ENCODE assay signal across 8 cellular contexts in the genomic region with DNA sequence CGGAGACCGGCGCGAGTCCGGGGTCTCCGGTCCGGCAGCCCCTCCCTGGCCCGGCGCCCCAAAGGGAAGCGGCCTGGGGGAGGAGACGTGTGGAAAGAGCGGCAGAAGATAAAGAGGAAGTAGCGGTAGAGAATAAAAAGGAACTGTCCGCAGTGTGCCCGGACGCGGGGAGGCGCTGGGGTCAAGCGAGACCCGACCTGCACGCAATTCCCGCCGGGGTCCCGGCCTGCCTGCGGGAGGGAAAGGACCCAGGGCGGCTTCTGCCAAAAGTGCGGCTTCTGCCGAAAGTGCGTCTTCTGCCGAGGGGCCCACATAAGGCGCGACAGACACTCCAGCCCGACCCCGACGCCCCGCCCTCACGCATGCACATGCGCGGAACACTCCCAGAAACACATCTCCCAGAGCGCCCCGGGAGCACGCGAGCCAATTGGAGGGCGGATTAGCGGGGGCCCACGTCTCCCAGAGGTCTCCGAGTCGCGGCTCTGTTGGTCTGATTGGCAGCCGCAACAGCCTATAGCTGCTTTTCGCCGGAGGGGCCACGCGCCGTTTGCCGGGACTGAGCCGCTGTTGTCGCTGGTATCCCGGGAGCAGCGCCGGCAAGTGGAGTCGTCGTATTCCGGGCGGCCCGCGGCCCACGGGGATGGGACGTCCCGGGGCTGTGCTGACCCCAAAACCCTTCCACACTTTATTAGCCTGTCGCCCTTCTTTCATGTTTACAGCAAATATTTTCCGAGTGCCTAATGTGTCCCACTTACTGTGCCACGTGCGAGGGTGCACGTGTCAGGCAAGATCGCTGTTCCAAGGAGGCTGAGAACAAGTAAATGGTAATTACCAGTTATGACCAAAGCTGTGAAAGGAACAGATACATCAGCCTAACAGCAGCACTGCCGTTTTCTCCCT. TPM values are rescaled to one million over a fixed set of nuclear protein-coding genes. Genes with fewer than 3 reads are reported as not detected.
DNase-seq lines count a peak whose midpoint lies in the region; ATAC-seq and TF ChIP-seq lines count a peak whose summit lies in the region.

No MANE protein-coding gene starts in this region.

- peak overlapping the region; percentile 82 for H3K4me3 ChIP-seq in CD4-positive, CD25-positive, alpha-beta regulatory T cell (ENCODE audit: low read depth, low read length)
- peak overlapping the region; percentile 77 to 93 for H3K4me3 ChIP-seq in duodenal mucosa (ENCODE audit: low read depth in 1 of 2, low read length in 2 of 2)
- H3K4me3 ChIP-seq in lower lobe of right lung, result peak overlapping the region; percentile 73

- peaks cover 5% of the 10 kb centered on the region for H3K36me3 Mint-ChIP-seq in CD4-positive, CD25-positive, alpha-beta regulatory T cell
- H3K36me3 Mint-ChIP-seq in activated CD4-positive, alpha-beta memory T cell treated with anti-CD3 and anti-CD28 coated beads for 36 hours, result peaks cover 29% of the 10 kb centered on the region

- H3K9me3 ChIP-seq in CD4-positive, CD25-positive, alpha-beta regulatory T cell (ENCODE audit: control insufficient read depth in 2 of 2, low read length in 2 of 2), result no peaks in the 10 kb centered on the region
- H3K9me3 ChIP-seq in duodenal mucosa (ENCODE audit: control insufficient read depth in 1 of 2, low read length in 2 of 2) (peaks cover 0 to 3% of the 10 kb centered on the region in 2 donors), lower lobe of right lung (peaks cover 4% of the 10 kb centered on the region)

- H3K9me3 Mint-ChIP-seq in CD4-positive, CD25-positive, alpha-beta regulatory T cell, result peaks cover 0 to 10% (median 0%) of the 10 kb centered on the region in 7 donors
- H3K9me3 Mint-ChIP-seq in activated CD4-positive, alpha-beta memory T cell treated with anti-CD3 and anti-CD28 coated beads for 36 hours, result peaks cover 17% of the 10 kb centered on the region

- CTCF ChIA-PET in activated CD4-positive, alpha-beta memory T cell treated with anti-CD3 and anti-CD28 coated beads for 36 hours (lab: Charles Lee), result interaction anchor here (1.4 to 1.5 kb wide), 2 partner anchors 19 to 179 kb away, joined by 3 read pairs; a partner anchor contains a TSS

- peak overlapping the region; percentile 96 for H3K27ac ChIP-seq in CD4-positive, CD25-positive, alpha-beta regulatory T cell (ENCODE audit: insufficient read depth, low read length, poor library complexity, severe bottlenecking)
- peak overlapping the region; percentile 96 for H3K27ac ChIP-seq in duodenal mucosa (ENCODE audit: low read depth, low read length)
- peak overlapping the region; percentile 95 for H3K27ac ChIP-seq in lower lobe of right lung

- H3K36me3 ChIP-seq in CD4-positive, CD25-positive, alpha-beta regulatory T cell (ENCODE audit: control insufficient read depth, insufficient read depth, low read length), result peaks cover 10% of the 10 kb centered on the region
- H3K36me3 ChIP-seq in duodenal mucosa (ENCODE audit: control insufficient read depth in 1 of 2, insufficient read depth in 2 of 2, low read length in 2 of 2) (peaks cover 3 to 8% of the 10 kb centered on the region in 2 donors), lower lobe of right lung (no peaks in the 10 kb centered on the region)

- DNase-seq in CD4-positive, CD25-positive, alpha-beta regulatory T cell, result peak; percentile 95 to 98 (median 95)
- DNase-seq in NCI-H774 (lab: John Stamatoyannopoulos, UW), result peak; percentile 96
- peak; percentile 99 for DNase-seq in activated CD4-positive, alpha-beta memory T cell treated with anti-CD3 and anti-CD28 coated beads for 36 hours
- peak; percentile 98 for DNase-seq in lower lobe of right lung
- DNase-seq in stimulated activated CD4-positive, alpha-beta T cell treated with anti-CD3 and anti-CD28 coated beads, TNF-alpha, amount 100 ng/mL, for 24 hours (ENCODE audit: low read depth in 3 of 3), result peak; percentile 96 to 99 (median 98)

- POLR2A ChIA-PET in activated CD4-positive, alpha-beta memory T cell treated with anti-CD3 and anti-CD28 coated beads for 36 hours (lab: Charles Lee), result interaction anchor here (0.6 to 3.0 kb wide), 9 partner anchors 19 to 245 kb away, joined by 3 to 25 read pairs (median 3); a partner anchor contains a TSS

- H3K4me3 Mint-ChIP-seq in CD4-positive, CD25-positive, alpha-beta regulatory T cell, result peak overlapping the region; percentile 94 to 99 (median 96)
- peak overlapping the region; percentile 80 for H3K4me3 Mint-ChIP-seq in activated CD4-positive, alpha-beta memory T cell treated with anti-CD3 and anti-CD28 coated beads for 36 hours

- intact Hi-C loops in activated CD4-positive, alpha-beta memory T cell treated with anti-CD3 and anti-CD28 coated beads for 36 hours (cut with micrococcal nuclease), result loop anchor here (1.0 to 5.0 kb wide), 9 partner anchors 19 to 242 kb away; a partner anchor contains a TSS
- intact Hi-C loops in lower lobe of right lung (cut with DNase I), result no loop called here

- TF ChIP-seq CTCF in lower lobe of right lung (IDR thresholded peaks at IDR 0.05), result peak; percentile 34

- no peaks in the 10 kb centered on the region for H3K27me3 ChIP-seq in CD4-positive, CD25-positive, alpha-beta regulatory T cell (ENCODE audit: control insufficient read depth, insufficient read depth, low read length)
- H3K27me3 ChIP-seq in duodenal mucosa (ENCODE audit: control insufficient read depth in 1 of 2, insufficient read depth in 2 of 2, low read length in 2 of 2) (no peaks in the 10 kb centered on the region), lower lobe of right lung (ENCODE audit: low read depth) (no peaks in the 10 kb centered on the region)

- H3K4me1 ChIP-seq in CD4-positive, CD25-positive, alpha-beta regulatory T cell (ENCODE audit: control insufficient read depth, insufficient read depth, low read length, poor library complexity, severe bottlenecking), result peaks cover 8% of the 10 kb centered on the region
- H3K4me1 ChIP-seq in duodenal mucosa (ENCODE audit: control insufficient read depth in 1 of 2, insufficient read depth in 2 of 2, low read length in 2 of 2), result peaks cover 0 to 9% of the 10 kb centered on the region in 2 donors
- H3K4me1 ChIP-seq in lower lobe of right lung, result peaks cover 26% of the 10 kb centered on the region

- peaks cover 10 to 60% (median 26%) of the 10 kb centered on the region in 4 donors for H3K4me1 Mint-ChIP-seq in CD4-positive, CD25-positive, alpha-beta regulatory T cell
- H3K4me1 Mint-ChIP-seq in activated CD4-positive, alpha-beta memory T cell treated with anti-CD3 and anti-CD28 coated beads for 36 hours (ENCODE audit: low read depth), result peaks cover 24% of the 10 kb centered on the region

- peak overlapping the region; percentile 77 to 85 for H3K9ac ChIP-seq in duodenal mucosa (ENCODE audit: low read depth in 1 of 2, low read length in 2 of 2)

- peak; percentile 89 for ATAC-seq in CD4-positive, CD25-positive, alpha-beta regulatory T cell (ENCODE audit: low read depth in 2 of 2)
- peak; percentile 81 for ATAC-seq in GM19395 (IDR thresholded peaks at IDR 0.05; ENCODE audit: unreplicated experiment)
- peak; percentile 84 for ATAC-seq in HG03571 (IDR thresholded peaks at IDR 0.05; ENCODE audit: unreplicated experiment)
- peak; percentile 98 for ATAC-seq in lower lobe of right lung

- H3K27me3 Mint-ChIP-seq in CD4-positive, CD25-positive, alpha-beta regulatory T cell, result no peaks in the 10 kb centered on the region
- no peaks in the 10 kb centered on the region for H3K27me3 Mint-ChIP-seq in activated CD4-positive, alpha-beta memory T cell treated with anti-CD3 and anti-CD28 coated beads for 36 hours

- peak overlapping the region; percentile 98 for H3K27ac Mint-ChIP-seq in CD4-positive, CD25-positive, alpha-beta regulatory T cell
- H3K27ac Mint-ChIP-seq in activated CD4-positive, alpha-beta memory T cell treated with anti-CD3 and anti-CD28 coated beads for 36 hours, result peak overlapping the region; percentile 93

RNA-seq across cellular contexts. Expression of a gene that starts 8.0 kb away (rescaled TPM):
- total RNA-seq in CD4-positive, CD25-positive, alpha-beta regulatory T cell, result not detected
- polyA plus RNA-seq in CD4-positive, CD25-positive, alpha-beta regulatory T cell, result not detected
- total RNA-seq in activated CD4-positive, alpha-beta memory T cell treated with anti-CD3 and anti-CD28 coated beads for 36 hours, result under 1 TPM; 0.07 to 0.17 TPM
- total RNA-seq in lower lobe of right lung, result 13.5 TPM

RNA-seq across cellular contexts. Expression of a gene that starts 18.9 kb away (rescaled TPM):
- total RNA-seq in CD4-positive, CD25-positive, alpha-beta regulatory T cell, result 28.3 TPM
- polyA plus RNA-seq in CD4-positive, CD25-positive, alpha-beta regulatory T cell, result 10 to 100 TPM; 39.1 to 47.1 (median 42.8) TPM
- total RNA-seq in activated CD4-positive, alpha-beta memory T cell treated with anti-CD3 and anti-CD28 coated beads for 36 hours, result 10 to 100 TPM; 13.2 to 13.5 TPM
- 23.2 TPM for total RNA-seq in lower lobe of right lung

RNA-seq across cellular contexts. Expression of a gene that starts 29.4 kb away (rescaled TPM):
- 12.8 TPM for total RNA-seq in CD4-positive, CD25-positive, alpha-beta regulatory T cell
- 10 to 100 TPM; 15.3 to 24.5 (median 19.5) TPM for polyA plus RNA-seq in CD4-positive, CD25-positive, alpha-beta regulatory T cell
- total RNA-seq in activated CD4-positive, alpha-beta memory T cell treated with anti-CD3 and anti-CD28 coated beads for 36 hours, result 10 to 100 TPM; 10.6 to 11.5 TPM
- 12.0 TPM for total RNA-seq in lower lobe of right lung

RNA-seq across cellular contexts. Expression of a gene that starts 40.8 kb away (rescaled TPM):
- 3.1 TPM for total RNA-seq in CD4-positive, CD25-positive, alpha-beta regulatory T cell
- 1 to 10 TPM; 3.1 to 6.2 (median 4.8) TPM for polyA plus RNA-seq in CD4-positive, CD25-positive, alpha-beta regulatory T cell
- total RNA-seq in activated CD4-positive, alpha-beta memory T cell treated with anti-CD3 and anti-CD28 coated beads for 36 hours, result 1 to 10 TPM; 3.3 to 3.4 TPM
- 5.3 TPM for total RNA-seq in lower lobe of right lung

RNA-seq across cellular contexts. Expression of a gene that starts 40.9 kb away (rescaled TPM):
- 36.4 TPM for total RNA-seq in CD4-positive, CD25-positive, alpha-beta regulatory T cell
- polyA plus RNA-seq in CD4-positive, CD25-positive, alpha-beta regulatory T cell, result 10 to 100 TPM; 15.7 to 25.9 (median 21.7) TPM
- 10 to 100 TPM; 19.3 to 20.0 TPM for total RNA-seq in activated CD4-positive, alpha-beta memory T cell treated with anti-CD3 and anti-CD28 coated beads for 36 hours
- total RNA-seq in lower lobe of right lung, result 32.4 TPM

Comparison
In these comparisons a context has a peak if more than half of its experiments do, and no peak if none do; other contexts are left out.
1. Peak in every context shown above with its lines: DNase-seq, ATAC-seq, H3K4me3 ChIP-seq and H3K27ac ChIP-seq.
2. RNA of a gene that starts 8.0 kb away (total RNA-seq): 13.5 TPM in lower lobe of right lung (single experiment); 0.07 to 0.17 TPM in activated CD4-positive, alpha-beta memory T cell treated with anti-CD3 and anti-CD28 coated beads for 36 hours and not detected in CD4-positive, CD25-positive, alpha-beta regulatory T cell (single experiment); every median in the first group is over 10 times any median in the second.